33 cellular contexts compared by ENCODE assay signal in genomic region chr18:49553003-49553402, GRCh38. TPM values are rescaled to one million over a fixed set of nuclear protein-coding genes. Genes with fewer than 3 reads are reported as not detected.
"Had no signal": no experiment of that assay in that cellular context is flagged by ENCODE, and none has a peak within 500 bp of the region (broad histone marks: within the 10 kb centered on the region; RNA-seq: fewer than 3 reads in every experiment).

No MANE protein-coding gene starts in this region.

- FAIRE-seq: astrocyte, TTC549 had no signal

- DNase-seq: activated B cell treated with CpG ODN at 0.5 μM for 24 hours; activated CD4-positive, alpha-beta memory T cell treated with anti-CD3 and anti-CD28 coated beads for 36 hours; activated CD4-positive, alpha-beta T cell treated with anti-CD3 and anti-CD28 coated beads for 4 hours; activated CD4-positive, alpha-beta T cell treated with anti-CD3 and anti-CD28 coated beads, Interleukin-2, amount 10 ng/mL, durations not matched to agents 24 days and 14 days; activated CD4-positive, alpha-beta T cell treated with anti-CD3 and anti-CD28 coated beads, Interleukin-2, amount 50 U/mL, for 1 hour; activated CD4-positive, alpha-beta T cell treated with anti-CD3 and anti-CD28 coated beads, Interleukin-2, amount 50 U/mL, for 4 hours; activated CD4-positive, CD25-positive, alpha-beta regulatory T cell treated with anti-CD3 and anti-CD28 coated beads, Interleukin-2, amount 50 U/mL, for 72 hours; activated CD8-positive, alpha-beta memory T cell treated with anti-CD3 and anti-CD28 coated beads, Interleukin-2, amount 50 U/mL, for 4 hours; activated CD8-positive, alpha-beta T cell treated with anti-CD3 and anti-CD28 coated beads for 36 hours; activated effector memory CD4-positive, alpha-beta T cell treated with anti-CD3 and anti-CD28 coated beads, Interleukin-2, amount 50 U/mL, for 16 hours; activated gamma-delta T cell treated with Interleukin-2 at 50 U/mL for 16 hours; activated naive CD4-positive, alpha-beta T cell; activated naive CD4-positive, alpha-beta T cell treated with anti-CD3 and anti-CD28 coated beads for 36 hours; activated naive CD4-positive, alpha-beta T cell treated with anti-CD3 and anti-CD28 coated beads, Interleukin-2, amount 50 U/mL, for 16 hours; activated naive CD8-positive, alpha-beta T cell treated with anti-CD3 and anti-CD28 coated beads for 36 hours; activated T-cell treated with anti-CD3 and anti-CD28 coated beads for 4 hours; activated T-cell treated with anti-CD3 and anti-CD28 coated beads, Interleukin-2, amount 50 U/mL, for 1 hour; activated T-cell treated with anti-CD3 and anti-CD28 coated beads, Interleukin-2, amount 50 U/mL, for 4 hours; activated T-cell treated with anti-CD3 and anti-CD28 coated beads, Interleukin-2, amount 50 U/mL, for 72 hours; amniotic stem cell; aorta; body of pancreas; brain microvascular endothelial cell; central memory CD4-positive, alpha-beta T cell; T-helper 2 cell; T-helper 9 cell had no signal

- ATAC-seq: activated CD8-positive, alpha-beta T cell treated with anti-CD3 and anti-CD28 coated beads for 36 hours; activated naive CD4-positive, alpha-beta T cell treated with anti-CD3 and anti-CD28 coated beads, Interleukin-2, amount 50 U/mL, for 72 hours; activated T-cell treated with anti-CD3 and anti-CD28 coated beads, Interleukin-2, amount 50 U/mL, for 4 hours; activated T-cell treated with anti-CD3 and anti-CD28 coated beads, Interleukin-2, amount 50 U/mL, for 72 hours; activated T-helper 17 cell treated with anti-CD3 and anti-CD28 coated beads, Interleukin-2, amount 50 U/mL, for 72 hours; body of pancreas had no signal

- H3K4me3 ChIP-seq: adrenal gland, body of pancreas, breast epithelium had no signal

- H3K27ac ChIP-seq: adrenal gland, body of pancreas, brain microvascular endothelial cell, breast epithelium, VCaP had no signal

- H3K4me1 ChIP-seq: adrenal gland, body of pancreas, breast epithelium had no signal

- H3K9me3 ChIP-seq: adrenal gland, body of pancreas, breast epithelium had no signal

- H3K36me3 ChIP-seq: adrenal gland, brain microvascular endothelial cell, breast epithelium had no signal

- H3K27me3 ChIP-seq: adrenal gland, body of pancreas, brain microvascular endothelial cell, breast epithelium had no signal

RNA-seq across cellular contexts. Expression of gene LIPG, which starts 8.9 kb away (rescaled TPM):
- total RNA-seq: activated T-helper 17 cell treated with anti-CD3 and anti-CD28 coated beads, Interleukin-2, amount 50 U/mL, for 72 hours had no signal
